8 cellular contexts compared by ENCODE assay signal in the genomic region with DNA sequence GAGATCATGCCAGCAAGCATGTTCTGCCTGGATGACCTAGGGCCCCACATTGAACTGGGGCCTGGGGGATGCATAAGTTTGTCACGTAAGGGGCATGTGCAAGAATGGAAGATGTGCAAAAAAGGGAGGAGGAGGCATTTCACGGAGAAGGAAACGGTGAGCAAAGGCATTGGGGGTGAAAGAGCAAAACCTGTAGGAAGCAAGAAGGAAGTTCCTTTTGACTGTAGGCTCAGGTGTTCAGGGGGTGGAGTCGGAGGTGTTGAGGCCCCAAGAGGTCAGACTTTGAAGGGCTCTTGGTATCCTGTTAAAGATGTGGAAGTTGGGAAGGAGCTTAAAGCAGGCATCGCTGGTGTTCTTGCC. TPM values are rescaled to one million over a fixed set of nuclear protein-coding genes. Genes with fewer than 3 reads are reported as not detected.
A peak's percentile ranks its signal among the peaks of the same experiment; 100 is the strongest.
DNase-seq lines count a peak whose midpoint lies in the region; ATAC-seq and TF ChIP-seq lines count a peak whose summit lies in the region.

No MANE protein-coding gene starts in this region.

- DNase-seq in ACHN, result peak; percentile 1
- DNase-seq in RWPE1 (ENCODE audit: low spot score), result no peak
- DNase-seq in fibroblast of lung (ENCODE audit: low read depth in 2 of 2), result no peak
- no peak for DNase-seq in gastrocnemius medialis
- no peak for DNase-seq in midbrain (lab: John Stamatoyannopoulos, UW)
- no peak for DNase-seq in sciatic nerve (ENCODE audit: low spot score)

- in situ Hi-C loops in ACHN (cut with HindIII; ENCODE audit: low pct_ligation_motif_present, low pct_unique_long_range_greater_than_20kb, low sequenced_read_pairs), result no loop called here
- in situ Hi-C loops in gastrocnemius medialis (cut with MboI; ENCODE audit: low sequenced_read_pairs in 4 of 4), result no loop called here

- peak overlapping the region; percentile 57 for H2AFZ ChIP-seq in fibroblast of lung (ENCODE audit: low read length)

- H3K4me1 ChIP-seq in fibroblast of lung (ENCODE audit: control insufficient read depth, extremely low read depth, insufficient read depth, low read length) (peaks cover 12% of the 10 kb centered on the region), gastrocnemius medialis (peaks cover 81 to 82% of the 10 kb centered on the region in 2 donors)

- CTCF ChIA-PET in RWPE1 (lab: Yijun Ruan, JAX), result interaction anchor here (0.5 kb wide), 1 partner anchor 977 kb away, joined by 3 read pairs; no protein-coding TSS in a partner anchor

- H3K4me2 ChIP-seq in fibroblast of lung (ENCODE audit: extremely low read depth, insufficient read depth, low read length), result peak overlapping the region; percentile 74

- TF ChIP-seq POLR2A in gastrocnemius medialis (IDR thresholded peaks at IDR 0.05), result no peak

- H3K36me3 ChIP-seq in fibroblast of lung (ENCODE audit: control insufficient read depth, insufficient read depth, low read length), result no peaks in the 10 kb centered on the region
- H3K36me3 ChIP-seq in gastrocnemius medialis, result no peaks in the 10 kb centered on the region

- H3K27ac ChIP-seq in RWPE1, result peak overlapping the region; percentile 92
- peak overlapping the region; percentile 96 for H3K27ac ChIP-seq in fibroblast of lung (ENCODE audit: insufficient read depth, low read length)
- peak overlapping the region; percentile 90 to 97 (median 96) for H3K27ac ChIP-seq in gastrocnemius medialis

- TF ChIP-seq CTCF in RWPE1 (conservative IDR thresholded peaks at IDR 0.05; ENCODE audit: low read depth), result no peak
- no peak for TF ChIP-seq CTCF in fibroblast of lung (conservative IDR thresholded peaks at IDR 0.05 in 1 of 2, IDR thresholded peaks at IDR 0.05 in 1 of 2; ENCODE audit: low read depth in 1 of 2, low read length in 2 of 2)
- no peak for TF ChIP-seq CTCF in gastrocnemius medialis (IDR thresholded peaks at IDR 0.05 in 4 of 5, conservative IDR thresholded peaks at IDR 0.05 in 1 of 5)

- peak; percentile 3 for ATAC-seq in GM21381 (IDR thresholded peaks at IDR 0.05; ENCODE audit: unreplicated experiment)
- ATAC-seq in gastrocnemius medialis, result peak in 1 of 2 donors; percentile 7
- ATAC-seq in GM21786 (IDR thresholded peaks at IDR 0.05; ENCODE audit: unreplicated experiment), result no peak
- no peak for ATAC-seq in sciatic nerve

- H3K9ac ChIP-seq in fibroblast of lung (ENCODE audit: insufficient read depth, low read length), result peak overlapping the region; percentile 91

- H3K27me3 ChIP-seq in fibroblast of lung (ENCODE audit: control insufficient read depth, insufficient read depth, low read length) (no peaks in the 10 kb centered on the region), gastrocnemius medialis (no peaks in the 10 kb centered on the region)

- no peaks in the 10 kb centered on the region for H4K20me1 ChIP-seq in fibroblast of lung (ENCODE audit: control insufficient read depth, extremely low read depth, insufficient read depth, low read length)

- H3K4me3 ChIP-seq in fibroblast of lung (replicated peaks in 1 of 4; ENCODE audit: control extremely low read depth in 1 of 4, insufficient read depth in 1 of 4, low read depth in 3 of 4, low read length in 4 of 4), result peak overlapping the region; percentile 32 to 78 (median 61)
- H3K4me3 ChIP-seq in gastrocnemius medialis, result peak overlapping the region; percentile 49 to 83 (median 64)

- intact Hi-C loops in gastrocnemius medialis (cut with DNase I; ENCODE audit: low total_unique reads) (loop anchor here (2.0 to 10.0 kb wide), 3 partner anchors 15 to 861 kb away; a partner anchor contains a TSS), sciatic nerve (cut with DNase I) (no loop called here)

- POLR2A ChIA-PET in RWPE1 (lab: Yijun Ruan, JAX; ENCODE audit: low non-redundant PET), result no interaction called here

- no peaks in the 10 kb centered on the region for H3K9me3 ChIP-seq in fibroblast of lung (ENCODE audit: control insufficient read depth, insufficient read depth, low read depth, low read length)
- H3K9me3 ChIP-seq in gastrocnemius medialis, result no peaks in the 10 kb centered on the region

- H3K79me2 ChIP-seq in fibroblast of lung (ENCODE audit: control insufficient read depth, insufficient read depth, low read length), result peaks cover 41% of the 10 kb centered on the region

RNA-seq across cellular contexts. Expression of a gene that starts 0.6 kb away (rescaled TPM):
- total RNA-seq in fibroblast of lung (266 and 365 TPM in 2 replicates), gastrocnemius medialis (100 to 1,000 TPM in 3 of 4 donors, 10 to 100 TPM in 1; 91.3 to 292 (median 186) TPM), sciatic nerve (145 TPM)
- polyA plus RNA-seq in fibroblast of lung, result 149 and 195 TPM in 2 replicates
- 134 and 143 TPM in 2 replicates for polyA plus RNA-seq in fibroblast of lung (2012)
- polyA minus RNA-seq in fibroblast of lung (ENCODE audit: low replicate concordance), result 71.7 and 73.2 TPM in 2 replicates

RNA-seq across cellular contexts. Expression of a gene that starts 37.3 kb away (rescaled TPM):
- 0.99 and 1.0 TPM in 2 replicates for total RNA-seq in fibroblast of lung
- 0.03 and 0.12 TPM in 2 replicates for polyA plus RNA-seq in fibroblast of lung
- not detected in 2 replicates for polyA plus RNA-seq in fibroblast of lung (2012)
- not detected in 2 replicates for polyA minus RNA-seq in fibroblast of lung (ENCODE audit: low replicate concordance)
- total RNA-seq in gastrocnemius medialis, result 1 to 10 TPM in 3 of 4 donors, under 1 TPM in 1; 0.56 to 6.8 (median 3.8) TPM
- 2.5 TPM for total RNA-seq in sciatic nerve
